ENCODE assay signal across 10 cellular contexts in genomic region chr19:35746556-35746955, GRCh38. TPM values are rescaled to one million over a fixed set of nuclear protein-coding genes. Genes with fewer than 3 reads are reported as not detected.
DNase-seq lines count a peak whose midpoint lies in the region; TF ChIP-seq lines count a peak whose summit lies in the region.
"Had no signal": no experiment of that assay in that cellular context is flagged by ENCODE, and none has a peak within 500 bp of the region (broad histone marks: within the 10 kb centered on the region; RNA-seq: fewer than 3 reads in every experiment).

No MANE protein-coding gene starts in this region.

- H3K27me3 ChIP-seq in SJSA1 (replicated peaks) = no peaks in the 10 kb centered on the region
- no peaks in the 10 kb centered on the region for H3K27me3 ChIP-seq in esophagus squamous epithelium

- TF ChIP-seq POLR2A in esophagus squamous epithelium (IDR thresholded peaks at IDR 0.05) = no peak

- intact Hi-C loops in esophagus squamous epithelium (cut with DNase I) = no loop called here

- H3K27ac Mint-ChIP-seq in T-helper 1 cell treated with Interleukin-12 subunit alpha and Interleukin-12 subunit beta and Interleukin-4 antibody, amounts not matched to agents 30 μg/mL and 1 μg/mL, for 36 hours = peak overlapping the region; percentile 93

- DNase-seq in T-helper 1 cell = no peak
- no peak for DNase-seq in SJSA1 (ENCODE audit: low read depth in 1 of 2, low spot score in 2 of 2)
- DNase-seq in esophagus squamous epithelium (lab: John Stamatoyannopoulos, UW) = no peak
- no peak for DNase-seq in skeletal muscle cell (ENCODE audit: low read depth)
- no peak for DNase-seq in UCSD-AML1 (lab: John Stamatoyannopoulos, UW; ENCODE audit: unreplicated experiment)
- no peak for DNase-seq in DMS153 (lab: John Stamatoyannopoulos, UW)
- DNase-seq in pons (ENCODE audit: low spot score) = no peak

- no peaks in the 10 kb centered on the region for H3K36me3 ChIP-seq in SJSA1
- peaks cover 0 to 23% (median 0%) of the 10 kb centered on the region in 3 donors for H3K36me3 ChIP-seq in esophagus squamous epithelium

- no peaks in the 10 kb centered on the region for H3K9me3 Mint-ChIP-seq in T-helper 1 cell treated with Interleukin-12 subunit alpha and Interleukin-12 subunit beta and Interleukin-4 antibody, amounts not matched to agents 30 μg/mL and 1 μg/mL, for 36 hours

- no peaks in the 10 kb centered on the region for H3K27me3 Mint-ChIP-seq in T-helper 1 cell treated with Interleukin-12 subunit alpha and Interleukin-12 subunit beta and Interleukin-4 antibody, amounts not matched to agents 30 μg/mL and 1 μg/mL, for 36 hours (ENCODE audit: low read depth)

- H3K9me3 ChIP-seq in SJSA1 (replicated peaks) (no peaks in the 10 kb centered on the region), esophagus squamous epithelium (no peaks in the 10 kb centered on the region)

- peaks cover 36% of the 10 kb centered on the region for H3K4me1 Mint-ChIP-seq in T-helper 1 cell treated with Interleukin-12 subunit alpha and Interleukin-12 subunit beta and Interleukin-4 antibody, amounts not matched to agents 30 μg/mL and 1 μg/mL, for 36 hours (ENCODE audit: low read depth)

- peak overlapping the region; percentile 92 for H3K4me3 Mint-ChIP-seq in T-helper 1 cell treated with Interleukin-12 subunit alpha and Interleukin-12 subunit beta and Interleukin-4 antibody, amounts not matched to agents 30 μg/mL and 1 μg/mL, for 36 hours

- H3K4me3 ChIP-seq in SJSA1 (peak overlapping the region; percentile 54), esophagus squamous epithelium (peak overlapping the region in 3 of 4 donors; percentile 90 to 97 (median 93)), skeletal muscle cell (ENCODE audit: low read depth, low read length) (peak overlapping the region; percentile 89)

- H3K27ac ChIP-seq in SJSA1 (no peak overlapping the region), esophagus squamous epithelium (peak overlapping the region in 2 of 4 donors; percentile 100)

- H3K4me1 ChIP-seq in SJSA1 (replicated peaks) = peaks cover 11% of the 10 kb centered on the region
- peaks cover 20 to 72% (median 39%) of the 10 kb centered on the region in 3 donors for H3K4me1 ChIP-seq in esophagus squamous epithelium

- H3K36me3 Mint-ChIP-seq in T-helper 1 cell treated with Interleukin-12 subunit alpha and Interleukin-12 subunit beta and Interleukin-4 antibody, amounts not matched to agents 30 μg/mL and 1 μg/mL, for 36 hours (ENCODE audit: low read depth) = peaks cover 12% of the 10 kb centered on the region

- 80 to 83% methylated on average over 5 of the region's 5 CpGs for WGBS in esophagus squamous epithelium, 2 donors

- no peak for TF ChIP-seq CTCF in esophagus squamous epithelium (IDR thresholded peaks at IDR 0.05)

RNA-seq across cellular contexts. Expression of gene PSENEN, which starts 1.1 kb away (rescaled TPM):
- total RNA-seq in SJSA1 (2014; rRNA removed; shearing (Covaris generic)) = 16.6 and 28.7 TPM in 2 replicates
- 10 to 100 TPM; 23.3 to 33.9 (median 32.3) TPM for total RNA-seq in esophagus squamous epithelium

RNA-seq across cellular contexts. Expression of gene U2AF1L4, which starts 1.3 kb away (rescaled TPM):
- 4.8 and 17.6 TPM in 2 replicates for total RNA-seq in SJSA1 (2014; rRNA removed; shearing (Covaris generic))
- total RNA-seq in esophagus squamous epithelium = 10 to 100 TPM; 10.2 to 19.0 (median 17.5) TPM

RNA-seq across cellular contexts. Expression of gene LIN37, which starts 1.8 kb away (rescaled TPM):
- total RNA-seq in SJSA1 (2014; rRNA removed; shearing (Covaris generic)) = 7.1 and 12.4 TPM in 2 replicates
- 10 to 100 TPM in 2 of 4 donors, 1 to 10 TPM in 2; 5.7 to 13.4 (median 9.5) TPM for total RNA-seq in esophagus squamous epithelium

RNA-seq across cellular contexts. Expression of gene IGFLR1, which starts 4.3 kb away (rescaled TPM):
- 3.7 and 8.5 TPM in 2 replicates for total RNA-seq in SJSA1 (2014; rRNA removed; shearing (Covaris generic))
- 1 to 10 TPM in 3 of 4 donors, under 1 TPM in 1; 0.87 to 4.8 (median 4.3) TPM for total RNA-seq in esophagus squamous epithelium

RNA-seq across cellular contexts. Expression of gene HSPB6, which starts 10.3 kb away (rescaled TPM):
- not detected in 2 replicates for total RNA-seq in SJSA1 (2014; rRNA removed; shearing (Covaris generic))
- total RNA-seq in esophagus squamous epithelium = 10 to 100 TPM in 1 of 4 donors, 1 to 10 TPM in 3; 1.7 to 21.9 (median 3.6) TPM
- total RNA-seq: HT1080; T-helper 2 cell treated with Interferon-gamma antibody and Interleukin-4, amounts not matched to agents 100 ng/mL and 5 ng/mL, for 36 hours had no signal
